In genomic region chr9:93467462-93467861, GRCh38 we compare ENCODE assay signal across 9 cellular contexts. TPM values are rescaled to one million over a fixed set of nuclear protein-coding genes. Genes with fewer than 3 reads are reported as not detected.
DNase-seq lines count a peak whose midpoint lies in the region; ATAC-seq and TF ChIP-seq lines count a peak whose summit lies in the region.
"Had no signal": no experiment of that assay in that cellular context is flagged by ENCODE, and none has a peak within 500 bp of the region (broad histone marks: within the 10 kb centered on the region; RNA-seq: fewer than 3 reads in every experiment).

No MANE protein-coding gene starts in this region.

- H3K27ac Mint-ChIP-seq in Calu3 (ENCODE audit: unreplicated experiment) = peak overlapping the region; percentile 85

- H3K36me3 ChIP-seq in SK-N-MC (ENCODE audit: insufficient read depth, low read length) (peaks cover 11% of the 10 kb centered on the region), iPS-20b (ENCODE audit: insufficient read depth, low read depth, low read length) (peaks cover 8% of the 10 kb centered on the region; the same call in 1 of the 2 replicates), SK-N-SH (replicated peaks in 1 of 2; ENCODE audit: control insufficient read depth in 1 of 2, insufficient read depth in 2 of 2, low read length in 1 of 2) (peaks cover 9 to 12% of the 10 kb centered on the region in 2 experiments)

- H3K36me3 Mint-ChIP-seq in Calu3 (ENCODE audit: insufficient read depth, unreplicated experiment) = peaks cover 22% of the 10 kb centered on the region

- H3K9ac ChIP-seq in SK-N-MC (ENCODE audit: insufficient read length) = no peak overlapping the region
- no peak overlapping the region for H3K9ac ChIP-seq in iPS-20b (ENCODE audit: low read depth, low read length)
- H3K9ac ChIP-seq in SK-N-SH = no peak overlapping the region

- peak overlapping the region; percentile 32 for H3K4me3 ChIP-seq in SK-N-MC
- H3K4me3 ChIP-seq in iPS-20b (ENCODE audit: low read length) = no peak overlapping the region
- no peak overlapping the region for H3K4me3 ChIP-seq in SK-N-SH (ENCODE audit: low read depth in 2 of 2, low read length in 1 of 2)

- H3K4me1 Mint-ChIP-seq in Calu3 (ENCODE audit: low read depth, unreplicated experiment) = peaks cover 58% of the 10 kb centered on the region

- POLR2A ChIA-PET in SK-N-SH (lab: Yijun Ruan, JAX) = no interaction called here

- peak overlapping the region; percentile 50 for H3K4me3 Mint-ChIP-seq in Calu3 (ENCODE audit: low read depth, unreplicated experiment)

- TF ChIP-seq CTCF in 22Rv1 (IDR thresholded peaks at IDR 0.05) = no peak
- no peak for TF ChIP-seq CTCF in Calu3 (IDR thresholded peaks at IDR 0.05; ENCODE audit: unreplicated experiment)
- TF ChIP-seq CTCF in SK-N-SH (IDR thresholded peaks at IDR 0.05) = no peak

- H3K27ac ChIP-seq in 22Rv1 (peak overlapping the region; percentile 5; the same call in 1 of the 2 replicates), SK-N-MC (no peak overlapping the region), iPS-20b (ENCODE audit: low read length) (peak overlapping the region; percentile 1), SK-N-SH (ENCODE audit: low read depth in 2 of 2, low read length in 1 of 2) (no peak overlapping the region)

- no peaks in the 10 kb centered on the region for H3K27me3 ChIP-seq in iPS-20b (ENCODE audit: insufficient read depth, low read length)
- no peaks in the 10 kb centered on the region for H3K27me3 ChIP-seq in SK-N-SH (ENCODE audit: insufficient read depth)

- no peak overlapping the region for H2AFZ ChIP-seq in SK-N-SH (ENCODE audit: low read depth)

- no peak overlapping the region for H3K4me2 ChIP-seq in SK-N-SH

- H4K20me1 ChIP-seq in SK-N-SH (ENCODE audit: insufficient read depth) = peaks cover 48% of the 10 kb centered on the region

- no peaks in the 10 kb centered on the region for H3K9me3 Mint-ChIP-seq in Calu3 (ENCODE audit: low read depth, unreplicated experiment)

- H3F3A ChIP-seq in SK-N-SH (replicated peaks; ENCODE audit: insufficient read depth) = no peaks in the 10 kb centered on the region

- WGBS in SK-N-SH (ENCODE audit: low lambda C conversion rate) = 73% methylated on average over 3 of the region's 3 CpGs

- H3K9me2 ChIP-seq in SK-N-SH = no peaks in the 10 kb centered on the region

- peaks cover 100% of the 10 kb centered on the region for H3K79me2 ChIP-seq in SK-N-SH (ENCODE audit: insufficient read depth)

- no peaks in the 10 kb centered on the region for H3K27me3 Mint-ChIP-seq in Calu3 (ENCODE audit: unreplicated experiment)

- TF ChIP-seq EP300 in SK-N-SH (IDR thresholded peaks at IDR 0.05; ENCODE audit: borderline replicate concordance in 1 of 2, low read depth in 1 of 2, low read length in 1 of 2) = no peak

- BruUV-seq in Calu3 (replicated peaks; lab: Mats Ljungman, UMichigan) = no TSS peak

- DNase-seq in Calu3 (peak; percentile 39), SK-N-MC (ENCODE audit: low read depth, low spot score) (no peak), NCI-H510A treated with DMSO at 0.1 percent for 48 hours (lab: John Stamatoyannopoulos, UW) (no peak), amniotic stem cell (lab: John Stamatoyannopoulos, UW) (no peak), SK-N-SH (no peak)
- DNase-seq: T-helper 9 cell had no signal

- intact Hi-C loops in Calu3 (cut with micrococcal nuclease; ENCODE audit: unreplicated experiment) = loop anchor here (2.0 kb wide), 1 partner anchor 15 kb away; the partner anchor contains the start of gene FAM120AOS

- H3K9me3 ChIP-seq in SK-N-MC (ENCODE audit: low read depth, low read length) = no peaks in the 10 kb centered on the region
- no peaks in the 10 kb centered on the region for H3K9me3 ChIP-seq in iPS-20b (ENCODE audit: insufficient read depth, low read depth, low read length)
- H3K9me3 ChIP-seq in SK-N-SH = no peaks in the 10 kb centered on the region

- ATAC-seq in HG02759 (IDR thresholded peaks at IDR 0.05; ENCODE audit: unreplicated experiment) = no peak

- H3K4me1 ChIP-seq in iPS-20b (ENCODE audit: insufficient read depth, low read length) (peaks cover 51% of the 10 kb centered on the region; the same call in 1 of the 2 replicates), SK-N-SH (ENCODE audit: control insufficient read depth in 1 of 2, insufficient read depth in 2 of 2, low read depth in 1 of 2, low read length in 1 of 2) (peaks cover 24 to 25% of the 10 kb centered on the region in 2 experiments; a peak in 3 of 4 replicates)

- CTCF ChIA-PET in Calu3 (lab: Charles Lee) (interaction anchor here (0.8 to 2.4 kb wide), 2 partner anchors 9 to 14 kb away, joined by 7 read pairs; partner anchors contain the start of gene FAM120AOS), SK-N-SH (lab: Yijun Ruan, JAX) (no interaction called here)

- TF ChIP-seq RAD21 in SK-N-SH (IDR thresholded peaks at IDR 0.05; ENCODE audit: low read length) = no peak

TF ChIP-seq in SK-N-SH, 30 proteins besides CTCF, POLR2A, EP300 and RAD21:
- TF ChIP-seq NFIC (IDR thresholded peaks at IDR 0.05; ENCODE audit: borderline replicate concordance) (no peak), GABPA (IDR thresholded peaks at IDR 0.05; ENCODE audit: low read depth) (no peak), RCOR1 (IDR thresholded peaks at IDR 0.05; ENCODE audit: low read length) (no peak), MAX (IDR thresholded peaks at IDR 0.05; ENCODE audit: low read depth) (no peak), FOSL2 (IDR thresholded peaks at IDR 0.05; ENCODE audit: borderline replicate concordance, low read depth) (no peak), FOXJ3 (CRISPR knock-in tag; IDR thresholded peaks at IDR 0.05) (no peak), TAF1 (IDR thresholded peaks at IDR 0.05; ENCODE audit: borderline replicate concordance, low read depth, low read length) (no peak)

RNA-seq across cellular contexts. Expression of gene FAM120AOS, which starts 14.1 kb away (rescaled TPM):
- 50.5 and 53.4 TPM in 2 replicates for total RNA-seq in Calu3 (2022)
- polyA plus RNA-seq in SK-N-SH (2012; rRNA removed) = 30.1 and 33.3 TPM in 2 replicates
- 35.4 and 37.5 TPM in 2 replicates for polyA plus RNA-seq in SK-N-SH (2012; cell fraction: cytosol; rRNA removed)
- polyA plus RNA-seq in SK-N-SH (2012; cell fraction: nucleus; rRNA removed) = 19.4 and 21.9 TPM in 2 replicates

RNA-seq across cellular contexts. Expression of gene FAM120A, which starts 16.0 kb away (rescaled TPM):
- 98.2 and 101 TPM in 2 replicates for total RNA-seq in Calu3 (2022)
- polyA plus RNA-seq in SK-N-SH (2012; rRNA removed) = 50.0 and 58.6 TPM in 2 replicates
- 46.8 and 59.3 TPM in 2 replicates for polyA plus RNA-seq in SK-N-SH (2012; cell fraction: cytosol; rRNA removed)
- polyA plus RNA-seq in SK-N-SH (2012; cell fraction: nucleus; rRNA removed) = 45.9 and 55.1 TPM in 2 replicates

Comparison
In these comparisons a context has a peak if more than half of its experiments do, and no peak if none do; other contexts are left out.
1. H3K27ac ChIP-seq: peak in 22Rv1 (single experiment) and iPS-20b (single experiment); none in SK-N-MC (single experiment) and SK-N-SH (0 of 2).